In genomic region chr4:7021355-7021754, GRCh38 we compare ENCODE assay signal across 27 cellular contexts. TPM values are rescaled to one million over a fixed set of nuclear protein-coding genes. Genes with fewer than 3 reads are reported as not detected.
A peak's percentile ranks its signal among the peaks of the same experiment; 100 is the strongest.
DNase-seq lines count a peak whose midpoint lies in the region; ATAC-seq and TF ChIP-seq lines count a peak whose summit lies in the region.
"Had no signal": no experiment of that assay in that cellular context is flagged by ENCODE, and none has a peak within 500 bp of the region (broad histone marks: within the 10 kb centered on the region; RNA-seq: fewer than 3 reads in every experiment).

No MANE protein-coding gene starts in this region.

- no peak overlapping the region for H3K9ac ChIP-seq in mesenchymal stem cell (ENCODE audit: low read length)

- no peak overlapping the region for H2AFZ ChIP-seq in mesenchymal stem cell (ENCODE audit: low read depth, low read length)

- no peak overlapping the region for H4K8ac ChIP-seq in mesenchymal stem cell (ENCODE audit: low read length)

- H3K4ac ChIP-seq in mesenchymal stem cell (ENCODE audit: low read depth in 1 of 2, low read length in 2 of 2), result no peak overlapping the region

- no peaks in the 10 kb centered on the region for H3K27me3 ChIP-seq in left ventricle myocardium inferior (ENCODE audit: low read depth)
- H3K27me3 ChIP-seq in SJSA1 (replicated peaks), result no peaks in the 10 kb centered on the region
- H3K27me3 ChIP-seq in mesenchymal stem cell (ENCODE audit: control insufficient read depth in 1 of 2, insufficient read depth in 1 of 2, low read length in 2 of 2), result no peaks in the 10 kb centered on the region
- no peaks in the 10 kb centered on the region for H3K27me3 ChIP-seq in heart left ventricle
- H3K27me3 ChIP-seq: pancreas, upper lobe of left lung had no signal

- no peak overlapping the region for H2AK5ac ChIP-seq in mesenchymal stem cell (ENCODE audit: low read length, severe bottlenecking)

- no peak for ATAC-seq in Right ventricle myocardium inferior
- ATAC-seq in heart left ventricle, result no peak
- ATAC-seq: CD8-positive, alpha-beta T cell; natural killer cell had no signal

- H3K4me3 ChIP-seq in left ventricle myocardium inferior (no peak overlapping the region), SJSA1 (no peak overlapping the region), mesenchymal stem cell (ENCODE audit: insufficient read depth in 1 of 2, low read depth in 1 of 2, low read length in 2 of 2) (no peak overlapping the region), heart left ventricle (no peak overlapping the region)
- H3K4me3 ChIP-seq: HAP-1, pancreas, skin epidermis, upper lobe of left lung had no signal

- peaks cover 27% of the 10 kb centered on the region for H3K79me1 ChIP-seq in mesenchymal stem cell (replicated peaks; ENCODE audit: low read length, poor library complexity, severe bottlenecking)

- H3K9me3 ChIP-seq in left ventricle myocardium inferior (replicated peaks), result no peaks in the 10 kb centered on the region
- no peaks in the 10 kb centered on the region for H3K9me3 ChIP-seq in SJSA1 (replicated peaks)
- no peaks in the 10 kb centered on the region for H3K9me3 ChIP-seq in mesenchymal stem cell (ENCODE audit: control insufficient read depth, low read length)
- H3K9me3 ChIP-seq in heart left ventricle, result no peaks in the 10 kb centered on the region
- H3K9me3 ChIP-seq: HAP-1, pancreas, upper lobe of left lung had no signal

- TF ChIP-seq CTCF in left ventricle myocardium inferior (IDR thresholded peaks at IDR 0.05; ENCODE audit: borderline replicate concordance) (no peak), heart left ventricle (IDR thresholded peaks at IDR 0.05) (no peak)

- peaks cover 59% of the 10 kb centered on the region for H3K36me3 ChIP-seq in left ventricle myocardium inferior
- H3K36me3 ChIP-seq in SJSA1, result 0 out of 2 replicates have a peak, but pooled peaks cover 3% of the 10 kb centered on the region
- peaks cover 54 to 59% of the 10 kb centered on the region in 2 experiments for H3K36me3 ChIP-seq in mesenchymal stem cell (ENCODE audit: control insufficient read depth in 1 of 2, insufficient read depth in 2 of 2, low read depth in 1 of 2, low read length in 2 of 2)
- H3K36me3 ChIP-seq in heart left ventricle, result peaks cover 0 to 95% (median 76%) of the 10 kb centered on the region in 9 donors

- H3K27ac ChIP-seq in left ventricle myocardium inferior (replicated peaks) (no peak overlapping the region), SJSA1 (peak overlapping the region; percentile 88), mesenchymal stem cell (ENCODE audit: low read length, poor library complexity, severe bottlenecking) (peak overlapping the region; percentile 80), heart left ventricle (no peak overlapping the region)
- H3K27ac ChIP-seq: pancreas, upper lobe of left lung had no signal

- H2BK15ac ChIP-seq in mesenchymal stem cell (ENCODE audit: low read depth, poor library complexity, severe bottlenecking), result no peak overlapping the region

- H2BK120ac ChIP-seq in mesenchymal stem cell (ENCODE audit: low read depth, low read length), result no peak overlapping the region

- 68% methylated on average over 4 of the region's 5 CpGs for WGBS in mesenchymal stem cell
- 71 to 79% (median 76%) methylated on average over 5 of the region's 5 CpGs for WGBS in heart left ventricle, 4 donors

- DNase-seq in Right ventricle myocardium inferior (ENCODE audit: missing footprints) (peak; percentile 17), left ventricle myocardium inferior (no peak), SJSA1 (ENCODE audit: low read depth in 1 of 2, low spot score in 2 of 2) (no peak), mesenchymal stem cell (no peak), glomerular visceral epithelial cell (ENCODE audit: extremely low spot score) (no peak), CD1c-positive myeloid dendritic cell (ENCODE audit: extremely low spot score) (no peak), T-helper 1 cell (no peak), heart left ventricle (no peak)
- DNase-seq: activated B cell treated with CpG ODN at 0.5 μM for 24 hours; activated CD4-positive, alpha-beta T cell treated with anti-CD3 and anti-CD28 coated beads, Interleukin-2, amount 10 ng/mL, durations not matched to agents 7 days and 5 days; caudate nucleus; CD8-positive, alpha-beta T cell; cortex of kidney; DMS 273 treated with DMSO at 0.1 percent for 48 hours; head of caudate nucleus; Kasumi-1; kidney; natural killer cell; NCI-H1417 treated with DMSO at 0.1 percent for 48 hours; NCI-H2081 treated with DMSO at 0.1 percent for 48 hours; NCI-H226; pancreas; retina; stimulated activated naive CD4-positive, alpha-beta T cell; upper lobe of left lung had no signal

- H3K23ac ChIP-seq in mesenchymal stem cell (ENCODE audit: low read length in 2 of 2), result no peak overlapping the region

- no peak overlapping the region for H3K14ac ChIP-seq in mesenchymal stem cell (ENCODE audit: low read length in 2 of 2)

- no peak overlapping the region for H2BK12ac ChIP-seq in mesenchymal stem cell (ENCODE audit: low read length in 2 of 2)

- no peak overlapping the region for H3K18ac ChIP-seq in mesenchymal stem cell (ENCODE audit: low read depth in 1 of 2, low read length in 2 of 2)

- H3K4me1 ChIP-seq in left ventricle myocardium inferior (no peaks in the 10 kb centered on the region), SJSA1 (replicated peaks) (peaks cover 31% of the 10 kb centered on the region), mesenchymal stem cell (ENCODE audit: control insufficient read depth, insufficient read depth, low read depth, low read length) (peaks cover 32% of the 10 kb centered on the region), heart left ventricle (peaks cover 0 to 6% (median 0%) of the 10 kb centered on the region in 12 donors)
- H3K4me1 ChIP-seq: HAP-1, pancreas, upper lobe of left lung had no signal

- no peak overlapping the region for H2BK5ac ChIP-seq in mesenchymal stem cell (ENCODE audit: low read depth, low read length, poor library complexity, severe bottlenecking)

- H3K4me2 ChIP-seq in mesenchymal stem cell (ENCODE audit: low read length, poor library complexity, severe bottlenecking), result no peak overlapping the region

- intact Hi-C loops in Right ventricle myocardium inferior (cut with DNase I), result no loop called here
- intact Hi-C loops in left ventricle myocardium inferior (cut with micrococcal nuclease), result no loop called here
- intact Hi-C loops in heart left ventricle (cut with DNase I), result no loop called here

- no peak for TF ChIP-seq POLR2A in heart left ventricle (IDR thresholded peaks at IDR 0.05)

- H4K91ac ChIP-seq in mesenchymal stem cell (ENCODE audit: low read length), result no peak overlapping the region

RNA-seq across cellular contexts. Expression of gene TADA2B, which starts 21.8 kb away (rescaled TPM):
- total RNA-seq in Right ventricle myocardium inferior (33.3 TPM), left ventricle myocardium inferior (33.7 TPM), heart left ventricle (10 to 100 TPM; 24.5 to 40.2 (median 30.8) TPM)
- 2.8 and 7.7 TPM in 2 replicates for total RNA-seq in SJSA1 (2014; rRNA removed; shearing (Covaris generic))
- 13.5 TPM for polyA plus RNA-seq in mesenchymal stem cell (2013, experiment 1 of 2)
- 14.1 TPM for polyA plus RNA-seq in mesenchymal stem cell (2013, experiment 2 of 2)
- 10 to 100 TPM; 15.3 to 31.9 TPM for polyA plus RNA-seq in heart left ventricle

RNA-seq across cellular contexts. Expression of gene GRPEL1, which starts 46.5 kb away (rescaled TPM):
- total RNA-seq in Right ventricle myocardium inferior (61.5 TPM), left ventricle myocardium inferior (58.2 TPM), heart left ventricle (10 to 100 TPM; 38.6 to 68.1 (median 55.4) TPM)
- total RNA-seq in SJSA1 (2014; rRNA removed; shearing (Covaris generic)), result 21.1 and 24.5 TPM in 2 replicates
- 21.0 TPM for polyA plus RNA-seq in mesenchymal stem cell (2013, experiment 1 of 2)
- 23.6 TPM for polyA plus RNA-seq in mesenchymal stem cell (2013, experiment 2 of 2)
- 10 to 100 TPM; 43.7 to 70.8 TPM for polyA plus RNA-seq in heart left ventricle

Comparison
In these comparisons a context has a peak if more than half of its experiments do, and no peak if none do; other contexts are left out.
1. H3K27ac ChIP-seq: peak in SJSA1 (single experiment) and mesenchymal stem cell (single experiment); none in left ventricle myocardium inferior (single experiment) and heart left ventricle (0 of 12).